20 cellular contexts compared by ENCODE assay signal in genomic region chr13:51612867-51613266, GRCh38. TPM values are rescaled to one million over a fixed set of nuclear protein-coding genes. Genes with fewer than 3 reads are reported as not detected.
DNase-seq lines count a peak whose midpoint lies in the region; ATAC-seq and TF ChIP-seq lines count a peak whose summit lies in the region.
"Had no signal": no experiment of that assay in that cellular context is flagged by ENCODE, and none has a peak within 500 bp of the region (broad histone marks: within the 10 kb centered on the region; RNA-seq: fewer than 3 reads in every experiment).

No MANE protein-coding gene starts in this region.

- H3K4me1 ChIP-seq in BLaER1 treated with 17β-estradiol and CSF1 and Interleukin-3, amounts not matched to agents 10 nM and 100 nM = peaks cover 36 to 57% (median 43%) of the 10 kb centered on the region in 10 experiments
- H3K4me1 ChIP-seq in CD8-positive, alpha-beta memory T cell (ENCODE audit: insufficient read depth, low read length) = peaks cover 11% of the 10 kb centered on the region

- POLR2A ChIA-PET in CD8-positive, alpha-beta memory T cell (lab: Charles Lee) = no interaction called here

- H3K4me2 ChIP-seq in BLaER1 treated with 17β-estradiol and CSF1 and Interleukin-3, amounts not matched to agents 10 nM and 100 nM = peak overlapping the region; percentile 53 to 88 (median 71)

- no peaks in the 10 kb centered on the region for H3K36me3 Mint-ChIP-seq in CD8-positive, alpha-beta memory T cell
- H3K36me3 Mint-ChIP-seq in progenitor cell of endocrine pancreas (ENCODE audit: insufficient read depth) = no peaks in the 10 kb centered on the region

- peak; percentile 56 for ATAC-seq in HG03432 (IDR thresholded peaks at IDR 0.05; ENCODE audit: unreplicated experiment)
- ATAC-seq: activated T-cell treated with anti-CD3 and anti-CD28 coated beads, Interleukin-2, amount 50 U/mL, for 4 hours; mucosa of descending colon had no signal

- DNase-seq in CD8-positive, alpha-beta memory T cell = no peak
- DNase-seq in kidney glomerular epithelial cell (lab: John Stamatoyannopoulos, UW) (peak; percentile 31), HuH-7 (ENCODE audit: low spot score) (no peak), Kasumi-1 (lab: John Stamatoyannopoulos, UW) (no peak), progenitor cell of endocrine pancreas (ENCODE audit: low spot score, unreplicated experiment) (no peak), islet precursor cell (no peak)
- DNase-seq: activated CD4-positive, alpha-beta T cell treated with anti-CD3 and anti-CD28 coated beads, Interleukin-2, amount 10 ng/mL, durations not matched to agents 24 days and 14 days; activated T-cell treated with anti-CD3 and anti-CD28 coated beads, Interleukin-2, amount 50 U/mL, for 4 hours; amniotic stem cell; central memory CD4-positive, alpha-beta T cell; effector memory CD4-positive, alpha-beta T cell; hippocampal formation; mucosa of descending colon; NCI-H1694 treated with DMSO at 0.1 percent for 48 hours; NCI-H510A; pancreas; SHP77 treated with DMSO at 0.1 percent for 48 hours; transverse colon had no signal

- peaks cover 0 to 61% (median 0%) of the 10 kb centered on the region in 11 experiments; a peak in 8 of 22 replicates for H4K20me1 ChIP-seq in BLaER1 treated with 17β-estradiol and CSF1 and Interleukin-3, amounts not matched to agents 10 nM and 100 nM

- CTCF ChIA-PET in CD8-positive, alpha-beta memory T cell (lab: Charles Lee) = no interaction called here

- no peaks in the 10 kb centered on the region for H3K27me3 Mint-ChIP-seq in CD8-positive, alpha-beta memory T cell
- no peaks in the 10 kb centered on the region for H3K27me3 Mint-ChIP-seq in progenitor cell of endocrine pancreas
- H3K27me3 Mint-ChIP-seq: activated CD4-positive, alpha-beta T cell treated with anti-CD3 and anti-CD28 coated beads, Interleukin-2, amount 10 ng/mL, durations not matched to agents 24 days and 14 days had no signal

- H3K27ac Mint-ChIP-seq in CD8-positive, alpha-beta memory T cell = peak overlapping the region in 5 of 8 donors; percentile 11 to 58 (median 33)
- no peak overlapping the region for H3K27ac Mint-ChIP-seq in progenitor cell of endocrine pancreas
- H3K27ac Mint-ChIP-seq: activated CD4-positive, alpha-beta T cell treated with anti-CD3 and anti-CD28 coated beads, Interleukin-2, amount 10 ng/mL, durations not matched to agents 24 days and 14 days had no signal

- peak overlapping the region in 9 of 11 experiments; percentile 13 to 81 (median 68); a peak in 12 of 22 replicates for H3K27ac ChIP-seq in BLaER1 treated with 17β-estradiol and CSF1 and Interleukin-3, amounts not matched to agents 10 nM and 100 nM
- H3K27ac ChIP-seq in CD8-positive, alpha-beta memory T cell (ENCODE audit: low read depth, low read length) = no peak overlapping the region
- H3K27ac ChIP-seq: pancreas, transverse colon had no signal

- H3K9me3 ChIP-seq in BLaER1 treated with 17β-estradiol and CSF1 and Interleukin-3, amounts not matched to agents 10 nM and 100 nM (replicated peaks in 1 of 11) = peaks cover 0 to 4% (median 1%) of the 10 kb centered on the region in 11 experiments; a peak in 8 of 22 replicates
- no peaks in the 10 kb centered on the region for H3K9me3 ChIP-seq in CD8-positive, alpha-beta memory T cell (ENCODE audit: low read length)
- H3K9me3 ChIP-seq: mucosa of descending colon, pancreas, transverse colon had no signal

- H3K4me3 ChIP-seq in BLaER1 treated with 17β-estradiol and CSF1 and Interleukin-3, amounts not matched to agents 10 nM and 100 nM = no peak overlapping the region
- H3K4me3 ChIP-seq in CD8-positive, alpha-beta memory T cell (ENCODE audit: low read length) = no peak overlapping the region
- H3K4me3 ChIP-seq: mucosa of descending colon, pancreas, transverse colon had no signal

- no peaks in the 10 kb centered on the region for H3K27me3 ChIP-seq in BLaER1 treated with 17β-estradiol and CSF1 and Interleukin-3, amounts not matched to agents 10 nM and 100 nM
- no peaks in the 10 kb centered on the region for H3K27me3 ChIP-seq in CD8-positive, alpha-beta memory T cell (ENCODE audit: insufficient read depth, low read length, poor library complexity, severe bottlenecking)
- H3K27me3 ChIP-seq: pancreas, transverse colon had no signal

- H3K4me3 Mint-ChIP-seq in CD8-positive, alpha-beta memory T cell = peak overlapping the region in 2 of 7 donors; percentile 8 to 49
- no peak overlapping the region for H3K4me3 Mint-ChIP-seq in progenitor cell of endocrine pancreas (ENCODE audit: low read depth)
- H3K4me3 Mint-ChIP-seq: activated CD4-positive, alpha-beta T cell treated with anti-CD3 and anti-CD28 coated beads, Interleukin-2, amount 10 ng/mL, durations not matched to agents 24 days and 14 days; activated T-cell treated with anti-CD3 and anti-CD28 coated beads, Interleukin-2, amount 50 U/mL, for 4 hours had no signal

- no peaks in the 10 kb centered on the region for H3K9me3 Mint-ChIP-seq in CD8-positive, alpha-beta memory T cell
- H3K9me3 Mint-ChIP-seq in progenitor cell of endocrine pancreas (ENCODE audit: low read depth) = no peaks in the 10 kb centered on the region
- H3K9me3 Mint-ChIP-seq: activated CD4-positive, alpha-beta T cell treated with anti-CD3 and anti-CD28 coated beads, Interleukin-2, amount 10 ng/mL, durations not matched to agents 24 days and 14 days; activated T-cell treated with anti-CD3 and anti-CD28 coated beads, Interleukin-2, amount 50 U/mL, for 4 hours had no signal

- no peak for TF ChIP-seq CTCF in progenitor cell of endocrine pancreas (IDR thresholded peaks at IDR 0.05; ENCODE audit: unreplicated experiment)

- H3K36me3 ChIP-seq in BLaER1 treated with 17β-estradiol and CSF1 and Interleukin-3, amounts not matched to agents 10 nM and 100 nM = peaks cover 0 to 4% (median 0%) of the 10 kb centered on the region in 11 experiments; a peak in 3 of 22 replicates
- H3K36me3 ChIP-seq in CD8-positive, alpha-beta memory T cell (ENCODE audit: insufficient read depth, low read length) = no peaks in the 10 kb centered on the region
- H3K36me3 ChIP-seq: pancreas, transverse colon had no signal

- peaks cover 13 to 23% (median 18%) of the 10 kb centered on the region in 3 donors for H3K4me1 Mint-ChIP-seq in CD8-positive, alpha-beta memory T cell
- peaks cover 3% of the 10 kb centered on the region for H3K4me1 Mint-ChIP-seq in progenitor cell of endocrine pancreas (ENCODE audit: low read depth)

- H3K9ac ChIP-seq in BLaER1 treated with 17β-estradiol and CSF1 and Interleukin-3, amounts not matched to agents 10 nM and 100 nM = peak overlapping the region in 2 of 11 experiments; percentile 7 to 25; a peak in 1 of 22 replicates

RNA-seq across cellular contexts. Expression of gene WDFY2, which starts 28.6 kb away (rescaled TPM):
- total RNA-seq in CD8-positive, alpha-beta memory T cell = 1 to 10 TPM; 6.1 to 7.1 TPM
- 3.9 TPM for polyA plus RNA-seq in CD8-positive, alpha-beta memory T cell
- 17.2 and 18.0 TPM in 2 replicates for total RNA-seq in progenitor cell of endocrine pancreas
